1 cellular context compared by ENCODE assay signal in the genomic region with DNA sequence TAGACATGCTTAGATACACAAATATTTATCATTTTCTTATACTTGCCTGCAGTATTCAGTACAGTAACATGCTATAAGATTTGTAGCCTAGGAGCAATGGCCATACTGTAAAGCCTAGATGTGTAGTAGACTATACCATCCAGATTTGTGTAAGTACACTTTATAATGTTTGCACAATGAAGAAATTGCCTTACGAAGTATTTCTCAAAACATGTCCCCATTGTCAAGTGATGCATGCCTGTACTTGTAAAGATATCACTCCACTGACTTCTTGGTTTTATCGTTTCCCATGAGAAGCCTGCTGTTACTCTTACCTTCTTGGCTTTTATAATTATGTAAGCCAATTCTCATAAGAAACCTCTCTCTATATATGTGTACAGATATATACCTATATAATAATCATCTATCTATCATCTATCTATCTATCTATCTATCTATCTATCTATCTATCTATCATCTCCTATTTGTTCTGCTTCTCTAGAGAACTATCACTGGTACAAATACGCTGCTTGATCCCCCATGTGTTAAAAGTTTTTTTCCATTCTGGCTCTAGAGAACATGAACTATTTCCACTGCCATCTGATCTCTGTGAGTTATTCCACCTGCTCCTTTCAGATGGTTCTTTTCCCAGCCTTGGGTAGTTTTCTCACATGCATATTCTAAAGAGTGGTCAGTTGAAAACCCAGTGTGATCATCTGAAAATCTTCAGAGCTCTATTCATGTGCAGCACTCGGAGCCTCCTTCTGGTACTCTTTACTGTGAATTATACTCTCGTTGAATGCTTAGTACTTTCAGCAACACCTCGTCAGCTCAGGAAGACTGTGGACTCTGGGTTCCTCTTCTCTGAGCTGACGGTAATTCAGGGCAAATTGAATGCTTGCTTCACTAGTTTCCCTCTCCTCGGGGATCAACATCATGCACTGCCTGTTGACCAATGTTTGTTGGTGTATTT.
TF ChIP-seq lines count a peak whose summit lies in the region.

No MANE protein-coding gene starts in this region.

TF ChIP-seq in GM23338, 12 proteins besides CTCF, POLR2A, EP300 and RAD21 (continued from another document):
- TF ChIP-seq, protein P1, sequence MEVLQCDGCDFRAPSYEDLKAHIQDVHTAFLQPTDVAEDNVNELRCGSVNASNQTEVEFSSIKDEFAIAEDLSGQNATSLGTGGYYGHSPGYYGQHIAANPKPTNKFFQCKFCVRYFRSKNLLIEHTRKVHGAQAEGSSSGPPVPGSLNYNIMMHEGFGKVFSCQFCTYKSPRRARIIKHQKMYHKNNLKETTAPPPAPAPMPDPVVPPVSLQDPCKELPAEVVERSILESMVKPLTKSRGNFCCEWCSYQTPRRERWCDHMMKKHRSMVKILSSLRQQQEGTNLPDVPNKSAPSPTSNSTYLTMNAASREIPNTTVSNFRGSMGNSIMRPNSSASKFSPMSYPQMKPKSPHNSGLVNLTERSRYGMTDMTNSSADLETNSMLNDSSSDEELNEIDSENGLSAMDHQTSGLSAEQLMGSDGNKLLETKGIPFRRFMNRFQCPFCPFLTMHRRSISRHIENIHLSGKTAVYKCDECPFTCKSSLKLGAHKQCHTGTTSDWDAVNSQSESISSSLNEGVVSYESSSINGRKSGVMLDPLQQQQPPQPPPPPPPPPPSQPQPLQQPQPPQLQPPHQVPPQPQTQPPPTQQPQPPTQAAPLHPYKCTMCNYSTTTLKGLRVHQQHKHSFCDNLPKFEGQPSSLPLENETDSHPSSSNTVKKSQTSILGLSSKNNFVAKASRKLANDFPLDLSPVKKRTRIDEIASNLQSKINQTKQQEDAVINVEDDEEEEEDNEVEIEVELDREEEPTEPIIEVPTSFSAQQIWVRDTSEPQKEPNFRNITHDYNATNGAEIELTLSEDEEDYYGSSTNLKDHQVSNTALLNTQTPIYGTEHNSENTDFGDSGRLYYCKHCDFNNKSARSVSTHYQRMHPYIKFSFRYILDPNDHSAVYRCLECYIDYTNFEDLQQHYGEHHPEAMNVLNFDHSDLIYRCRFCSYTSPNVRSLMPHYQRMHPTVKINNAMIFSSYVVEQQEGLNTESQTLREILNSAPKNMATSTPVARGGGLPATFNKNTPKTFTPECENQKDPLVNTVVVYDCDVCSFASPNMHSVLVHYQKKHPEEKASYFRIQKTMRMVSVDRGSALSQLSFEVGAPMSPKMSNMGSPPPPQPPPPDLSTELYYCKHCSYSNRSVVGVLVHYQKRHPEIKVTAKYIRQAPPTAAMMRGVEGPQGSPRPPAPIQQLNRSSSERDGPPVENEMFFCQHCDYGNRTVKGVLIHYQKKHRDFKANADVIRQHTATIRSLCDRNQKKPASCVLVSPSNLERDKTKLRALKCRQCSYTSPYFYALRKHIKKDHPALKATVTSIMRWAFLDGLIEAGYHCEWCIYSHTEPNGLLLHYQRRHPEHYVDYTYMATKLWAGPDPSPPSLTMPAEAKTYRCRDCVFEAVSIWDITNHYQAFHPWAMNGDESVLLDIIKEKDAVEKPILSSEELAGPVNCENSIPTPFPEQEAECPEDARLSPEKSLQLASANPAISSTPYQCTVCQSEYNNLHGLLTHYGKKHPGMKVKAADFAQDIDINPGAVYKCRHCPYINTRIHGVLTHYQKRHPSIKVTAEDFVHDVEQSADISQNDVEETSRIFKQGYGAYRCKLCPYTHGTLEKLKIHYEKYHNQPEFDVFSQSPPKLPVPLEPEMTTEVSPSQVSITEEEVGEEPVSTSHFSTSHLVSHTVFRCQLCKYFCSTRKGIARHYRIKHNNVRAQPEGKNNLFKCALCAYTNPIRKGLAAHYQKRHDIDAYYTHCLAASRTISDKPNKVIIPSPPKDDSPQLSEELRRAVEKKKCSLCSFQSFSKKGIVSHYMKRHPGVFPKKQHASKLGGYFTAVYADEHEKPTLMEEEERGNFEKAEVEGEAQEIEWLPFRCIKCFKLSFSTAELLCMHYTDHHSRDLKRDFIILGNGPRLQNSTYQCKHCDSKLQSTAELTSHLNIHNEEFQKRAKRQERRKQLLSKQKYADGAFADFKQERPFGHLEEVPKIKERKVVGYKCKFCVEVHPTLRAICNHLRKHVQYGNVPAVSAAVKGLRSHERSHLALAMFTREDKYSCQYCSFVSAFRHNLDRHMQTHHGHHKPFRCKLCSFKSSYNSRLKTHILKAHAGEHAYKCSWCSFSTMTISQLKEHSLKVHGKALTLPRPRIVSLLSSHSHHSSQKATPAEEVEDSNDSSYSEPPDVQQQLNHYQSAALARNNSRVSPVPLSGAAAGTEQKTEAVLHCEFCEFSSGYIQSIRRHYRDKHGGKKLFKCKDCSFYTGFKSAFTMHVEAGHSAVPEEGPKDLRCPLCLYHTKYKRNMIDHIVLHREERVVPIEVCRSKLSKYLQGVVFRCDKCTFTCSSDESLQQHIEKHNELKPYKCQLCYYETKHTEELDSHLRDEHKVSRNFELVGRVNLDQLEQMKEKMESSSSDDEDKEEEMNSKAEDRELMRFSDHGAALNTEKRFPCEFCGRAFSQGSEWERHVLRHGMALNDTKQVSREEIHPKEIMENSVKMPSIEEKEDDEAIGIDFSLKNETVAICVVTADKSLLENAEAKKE (CRISPR knock-in tag; IDR thresholded peaks at IDR 0.05): no peak
- TF ChIP-seq ZNF331 (CRISPR knock-in tag; IDR thresholded peaks at IDR 0.05; ENCODE audit: low read depth) (no peak), ZNF114 (CRISPR knock-in tag; IDR thresholded peaks at IDR 0.05) (no peak), JUNB (IDR thresholded peaks at IDR 0.05; ENCODE audit: unreplicated experiment) (no peak), NANOG (IDR thresholded peaks at IDR 0.05; ENCODE audit: borderline replicate concordance) (no peak)
- TF ChIP-seq, protein P2, sequence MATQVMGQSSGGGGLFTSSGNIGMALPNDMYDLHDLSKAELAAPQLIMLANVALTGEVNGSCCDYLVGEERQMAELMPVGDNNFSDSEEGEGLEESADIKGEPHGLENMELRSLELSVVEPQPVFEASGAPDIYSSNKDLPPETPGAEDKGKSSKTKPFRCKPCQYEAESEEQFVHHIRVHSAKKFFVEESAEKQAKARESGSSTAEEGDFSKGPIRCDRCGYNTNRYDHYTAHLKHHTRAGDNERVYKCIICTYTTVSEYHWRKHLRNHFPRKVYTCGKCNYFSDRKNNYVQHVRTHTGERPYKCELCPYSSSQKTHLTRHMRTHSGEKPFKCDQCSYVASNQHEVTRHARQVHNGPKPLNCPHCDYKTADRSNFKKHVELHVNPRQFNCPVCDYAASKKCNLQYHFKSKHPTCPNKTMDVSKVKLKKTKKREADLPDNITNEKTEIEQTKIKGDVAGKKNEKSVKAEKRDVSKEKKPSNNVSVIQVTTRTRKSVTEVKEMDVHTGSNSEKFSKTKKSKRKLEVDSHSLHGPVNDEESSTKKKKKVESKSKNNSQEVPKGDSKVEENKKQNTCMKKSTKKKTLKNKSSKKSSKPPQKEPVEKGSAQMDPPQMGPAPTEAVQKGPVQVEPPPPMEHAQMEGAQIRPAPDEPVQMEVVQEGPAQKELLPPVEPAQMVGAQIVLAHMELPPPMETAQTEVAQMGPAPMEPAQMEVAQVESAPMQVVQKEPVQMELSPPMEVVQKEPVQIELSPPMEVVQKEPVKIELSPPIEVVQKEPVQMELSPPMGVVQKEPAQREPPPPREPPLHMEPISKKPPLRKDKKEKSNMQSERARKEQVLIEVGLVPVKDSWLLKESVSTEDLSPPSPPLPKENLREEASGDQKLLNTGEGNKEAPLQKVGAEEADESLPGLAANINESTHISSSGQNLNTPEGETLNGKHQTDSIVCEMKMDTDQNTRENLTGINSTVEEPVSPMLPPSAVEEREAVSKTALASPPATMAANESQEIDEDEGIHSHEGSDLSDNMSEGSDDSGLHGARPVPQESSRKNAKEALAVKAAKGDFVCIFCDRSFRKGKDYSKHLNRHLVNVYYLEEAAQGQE (IDR thresholded peaks at IDR 0.05; ENCODE audit: unreplicated experiment): no peak
TF ChIP-seq in GM23338: peak in this region for 0.
